1 cellular context compared by ENCODE assay signal in the genomic region with DNA sequence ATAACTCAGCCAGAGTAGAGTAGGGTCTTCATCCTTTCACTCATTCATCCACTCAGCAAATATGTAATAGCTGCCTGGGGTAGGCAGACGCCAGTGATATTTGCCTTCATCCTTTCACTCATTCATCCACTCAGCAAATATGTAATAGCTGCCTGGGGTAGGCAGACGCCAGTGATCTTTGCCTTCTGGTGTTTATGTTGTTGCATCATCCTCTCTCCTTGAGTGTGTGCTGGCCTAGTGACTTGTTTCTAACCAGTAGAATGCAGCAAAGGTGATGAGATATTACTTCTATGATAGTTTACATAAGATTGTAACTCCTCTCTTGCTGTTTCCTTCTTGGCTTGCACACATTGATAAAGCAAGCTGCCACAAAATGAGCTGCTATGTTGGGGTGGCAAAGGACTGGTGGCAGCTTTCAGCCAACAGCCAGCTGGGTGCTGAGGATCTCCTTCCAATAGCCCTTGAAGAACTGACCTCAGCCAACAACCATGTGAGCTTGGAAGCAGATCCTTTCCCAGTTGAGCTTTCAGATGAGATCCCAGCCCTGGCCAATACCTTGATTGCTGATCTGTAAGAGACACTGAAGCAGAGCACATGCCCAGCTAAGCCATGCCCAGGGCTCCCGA.
TF ChIP-seq lines count a peak whose summit lies in the region.

No MANE protein-coding gene starts in this region.

TF ChIP-seq in K562, 482 proteins besides CTCF, POLR2A, EP300 and RAD21 (continues in another document):
- TF ChIP-seq, protein P1, sequence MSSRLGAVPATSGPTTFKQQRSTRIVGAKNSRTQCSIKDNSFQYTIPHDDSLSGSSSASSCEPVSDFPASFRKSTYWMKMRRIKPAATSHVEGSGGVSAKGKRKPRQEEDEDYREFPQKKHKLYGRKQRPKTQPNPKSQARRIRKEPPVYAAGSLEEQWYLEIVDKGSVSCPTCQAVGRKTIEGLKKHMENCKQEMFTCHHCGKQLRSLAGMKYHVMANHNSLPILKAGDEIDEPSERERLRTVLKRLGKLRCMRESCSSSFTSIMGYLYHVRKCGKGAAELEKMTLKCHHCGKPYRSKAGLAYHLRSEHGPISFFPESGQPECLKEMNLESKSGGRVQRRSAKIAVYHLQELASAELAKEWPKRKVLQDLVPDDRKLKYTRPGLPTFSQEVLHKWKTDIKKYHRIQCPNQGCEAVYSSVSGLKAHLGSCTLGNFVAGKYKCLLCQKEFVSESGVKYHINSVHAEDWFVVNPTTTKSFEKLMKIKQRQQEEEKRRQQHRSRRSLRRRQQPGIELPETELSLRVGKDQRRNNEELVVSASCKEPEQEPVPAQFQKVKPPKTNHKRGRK (tag; IDR thresholded peaks at IDR 0.05): no peak
- TF ChIP-seq RFX7 (CRISPR knock-in tag; IDR thresholded peaks at IDR 0.05) (no peak), CCNT2 (IDR thresholded peaks at IDR 0.05; ENCODE audit: borderline replicate concordance, extremely low read depth, insufficient read length, low read depth, low read length) (no peak), CEBPG (CRISPR knock-in tag; IDR thresholded peaks at IDR 0.05) (peak; percentile 96), CEBPG (tag; conservative IDR thresholded peaks at IDR 0.05 in 1 of 2, IDR thresholded peaks at IDR 0.05 in 1 of 2) (peak; percentile 98), SOX6 (IDR thresholded peaks at IDR 0.05) (peak; percentile 46; the same call in 1 of the 2 replicates), C11orf30 (IDR thresholded peaks at IDR 0.05; ENCODE audit: low read depth) (peak; percentile 82), HDAC3 (IDR thresholded peaks at IDR 0.05; ENCODE audit: borderline replicate concordance, partially characterized antibody) (no peak), ZFP36 (IDR thresholded peaks at IDR 0.05; ENCODE audit: low read depth, low read length, partially characterized antibody) (peak; percentile 20), RHOXF2B (CRISPR knock-in tag; conservative IDR thresholded peaks at IDR 0.05) (no peak), FOXP1 (CRISPR knock-in tag; IDR thresholded peaks at IDR 0.05) (0 out of 2 replicates have a peak, but pooled peaks have one; percentile 36), JUND (IDR thresholded peaks at IDR 0.05; ENCODE audit: borderline replicate concordance, low read depth, low read length) (peak; percentile 68; the same call in 1 of the 2 replicates), JUND (tag; IDR thresholded peaks at IDR 0.05; ENCODE audit: borderline replicate concordance, low read depth, low read length) (no peak), CBX3 (IDR thresholded peaks at IDR 0.05; ENCODE audit: borderline replicate concordance in 1 of 2, low read length in 2 of 2) (peak in 1 of 2 experiments; percentile 46; a peak in 1 of 3 replicates), FOXJ2 (tag; IDR thresholded peaks at IDR 0.05) (peak; percentile 48; the same call in 1 of the 2 replicates), CEBPB (tag; IDR thresholded peaks at IDR 0.05) (peak; percentile 80), STAT5A (IDR thresholded peaks at IDR 0.05; ENCODE audit: borderline replicate concordance, low read length) (no peak), KAT7 (CRISPR knock-in tag; IDR thresholded peaks at IDR 0.05; ENCODE audit: borderline replicate concordance) (no peak), SMAD3 (CRISPR knock-in tag; conservative IDR thresholded peaks at IDR 0.05) (no peak), MAFG (tag; conservative IDR thresholded peaks at IDR 0.05) (peak; percentile 47), ZNF316 (IDR thresholded peaks at IDR 0.05) (peak; percentile 80), SMARCE1 (IDR thresholded peaks at IDR 0.05) (no peak), TRIM24 (IDR thresholded peaks at IDR 0.05) (peak; percentile 75 to 81; a peak in 3 of 4 replicates), L3MBTL2 (IDR thresholded peaks at IDR 0.05) (peak; percentile 62; the same call in 1 of the 2 replicates), SREBF2 (CRISPR knock-in tag; IDR thresholded peaks at IDR 0.05) (no peak), CHD1 (IDR thresholded peaks at IDR 0.05; ENCODE audit: low read length) (no peak), ZNF584 (CRISPR knock-in tag; IDR thresholded peaks at IDR 0.05; ENCODE audit: low read depth) (peak; percentile 48; the same call in 1 of the 2 replicates), BACH1 (tag; IDR thresholded peaks at IDR 0.05) (0 out of 2 replicates have a peak, but pooled peaks have one; percentile 21), DPF2 (IDR thresholded peaks at IDR 0.05) (0 out of 2 replicates have a peak, but pooled peaks have one; percentile 17), MECOM (CRISPR knock-in tag; IDR thresholded peaks at IDR 0.05) (no peak; the same call in 1 of the 2 replicates), KLF13 (tag; IDR thresholded peaks at IDR 0.05; ENCODE audit: borderline replicate concordance, low read depth) (peak; percentile 39; the same call in 1 of the 2 replicates), EP400 (IDR thresholded peaks at IDR 0.05) (peak; percentile 60), CXXC5 (CRISPR knock-in tag; IDR thresholded peaks at IDR 0.05) (peak; percentile 44; the same call in 1 of the 2 replicates), ARID1B (IDR thresholded peaks at IDR 0.05) (peak; percentile 26; the same call in 1 of the 2 replicates), CTBP1 (IDR thresholded peaks at IDR 0.05; ENCODE audit: borderline replicate concordance) (peak; percentile 31; the same call in 1 of the 2 replicates), ATF7 (IDR thresholded peaks at IDR 0.05) (peak; percentile 86), SETDB1 (IDR thresholded peaks at IDR 0.05; ENCODE audit: low read length) (no peak), PHF20 (IDR thresholded peaks at IDR 0.05; ENCODE audit: partially characterized antibody) (no peak), SMARCA4 (IDR thresholded peaks at IDR 0.05) (peak; percentile 37; the same call in 1 of the 2 replicates)
- TF ChIP-seq, protein P2, sequence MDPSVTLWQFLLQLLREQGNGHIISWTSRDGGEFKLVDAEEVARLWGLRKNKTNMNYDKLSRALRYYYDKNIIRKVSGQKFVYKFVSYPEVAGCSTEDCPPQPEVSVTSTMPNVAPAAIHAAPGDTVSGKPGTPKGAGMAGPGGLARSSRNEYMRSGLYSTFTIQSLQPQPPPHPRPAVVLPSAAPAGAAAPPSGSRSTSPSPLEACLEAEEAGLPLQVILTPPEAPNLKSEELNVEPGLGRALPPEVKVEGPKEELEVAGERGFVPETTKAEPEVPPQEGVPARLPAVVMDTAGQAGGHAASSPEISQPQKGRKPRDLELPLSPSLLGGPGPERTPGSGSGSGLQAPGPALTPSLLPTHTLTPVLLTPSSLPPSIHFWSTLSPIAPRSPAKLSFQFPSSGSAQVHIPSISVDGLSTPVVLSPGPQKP (CRISPR knock-in tag; IDR thresholded peaks at IDR 0.05): no peak
- TF ChIP-seq, protein P3, sequence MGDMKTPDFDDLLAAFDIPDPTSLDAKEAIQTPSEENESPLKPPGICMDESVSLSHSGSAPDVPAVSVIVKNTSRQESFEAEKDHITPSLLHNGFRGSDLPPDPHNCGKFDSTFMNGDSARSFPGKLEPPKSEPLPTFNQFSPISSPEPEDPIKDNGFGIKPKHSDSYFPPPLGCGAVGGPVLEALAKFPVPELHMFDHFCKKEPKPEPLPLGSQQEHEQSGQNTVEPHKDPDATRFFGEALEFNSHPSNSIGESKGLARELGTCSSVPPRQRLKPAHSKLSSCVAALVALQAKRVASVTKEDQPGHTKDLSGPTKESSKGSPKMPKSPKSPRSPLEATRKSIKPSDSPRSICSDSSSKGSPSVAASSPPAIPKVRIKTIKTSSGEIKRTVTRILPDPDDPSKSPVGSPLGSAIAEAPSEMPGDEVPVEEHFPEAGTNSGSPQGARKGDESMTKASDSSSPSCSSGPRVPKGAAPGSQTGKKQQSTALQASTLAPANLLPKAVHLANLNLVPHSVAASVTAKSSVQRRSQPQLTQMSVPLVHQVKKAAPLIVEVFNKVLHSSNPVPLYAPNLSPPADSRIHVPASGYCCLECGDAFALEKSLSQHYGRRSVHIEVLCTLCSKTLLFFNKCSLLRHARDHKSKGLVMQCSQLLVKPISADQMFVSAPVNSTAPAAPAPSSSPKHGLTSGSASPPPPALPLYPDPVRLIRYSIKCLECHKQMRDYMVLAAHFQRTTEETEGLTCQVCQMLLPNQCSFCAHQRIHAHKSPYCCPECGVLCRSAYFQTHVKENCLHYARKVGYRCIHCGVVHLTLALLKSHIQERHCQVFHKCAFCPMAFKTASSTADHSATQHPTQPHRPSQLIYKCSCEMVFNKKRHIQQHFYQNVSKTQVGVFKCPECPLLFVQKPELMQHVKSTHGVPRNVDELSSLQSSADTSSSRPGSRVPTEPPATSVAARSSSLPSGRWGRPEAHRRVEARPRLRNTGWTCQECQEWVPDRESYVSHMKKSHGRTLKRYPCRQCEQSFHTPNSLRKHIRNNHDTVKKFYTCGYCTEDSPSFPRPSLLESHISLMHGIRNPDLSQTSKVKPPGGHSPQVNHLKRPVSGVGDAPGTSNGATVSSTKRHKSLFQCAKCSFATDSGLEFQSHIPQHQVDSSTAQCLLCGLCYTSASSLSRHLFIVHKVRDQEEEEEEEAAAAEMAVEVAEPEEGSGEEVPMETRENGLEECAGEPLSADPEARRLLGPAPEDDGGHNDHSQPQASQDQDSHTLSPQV (IDR thresholded peaks at IDR 0.05): peak; percentile 53; the same call in 1 of the 2 replicates
- TF ChIP-seq, protein P4, sequence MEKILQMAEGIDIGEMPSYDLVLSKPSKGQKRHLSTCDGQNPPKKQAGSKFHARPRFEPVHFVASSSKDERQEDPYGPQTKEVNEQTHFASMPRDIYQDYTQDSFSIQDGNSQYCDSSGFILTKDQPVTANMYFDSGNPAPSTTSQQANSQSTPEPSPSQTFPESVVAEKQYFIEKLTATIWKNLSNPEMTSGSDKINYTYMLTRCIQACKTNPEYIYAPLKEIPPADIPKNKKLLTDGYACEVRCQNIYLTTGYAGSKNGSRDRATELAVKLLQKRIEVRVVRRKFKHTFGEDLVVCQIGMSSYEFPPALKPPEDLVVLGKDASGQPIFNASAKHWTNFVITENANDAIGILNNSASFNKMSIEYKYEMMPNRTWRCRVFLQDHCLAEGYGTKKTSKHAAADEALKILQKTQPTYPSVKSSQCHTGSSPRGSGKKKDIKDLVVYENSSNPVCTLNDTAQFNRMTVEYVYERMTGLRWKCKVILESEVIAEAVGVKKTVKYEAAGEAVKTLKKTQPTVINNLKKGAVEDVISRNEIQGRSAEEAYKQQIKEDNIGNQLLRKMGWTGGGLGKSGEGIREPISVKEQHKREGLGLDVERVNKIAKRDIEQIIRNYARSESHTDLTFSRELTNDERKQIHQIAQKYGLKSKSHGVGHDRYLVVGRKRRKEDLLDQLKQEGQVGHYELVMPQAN (IDR thresholded peaks at IDR 0.05; ENCODE audit: borderline replicate concordance): no peak
- TF ChIP-seq, protein P5, sequence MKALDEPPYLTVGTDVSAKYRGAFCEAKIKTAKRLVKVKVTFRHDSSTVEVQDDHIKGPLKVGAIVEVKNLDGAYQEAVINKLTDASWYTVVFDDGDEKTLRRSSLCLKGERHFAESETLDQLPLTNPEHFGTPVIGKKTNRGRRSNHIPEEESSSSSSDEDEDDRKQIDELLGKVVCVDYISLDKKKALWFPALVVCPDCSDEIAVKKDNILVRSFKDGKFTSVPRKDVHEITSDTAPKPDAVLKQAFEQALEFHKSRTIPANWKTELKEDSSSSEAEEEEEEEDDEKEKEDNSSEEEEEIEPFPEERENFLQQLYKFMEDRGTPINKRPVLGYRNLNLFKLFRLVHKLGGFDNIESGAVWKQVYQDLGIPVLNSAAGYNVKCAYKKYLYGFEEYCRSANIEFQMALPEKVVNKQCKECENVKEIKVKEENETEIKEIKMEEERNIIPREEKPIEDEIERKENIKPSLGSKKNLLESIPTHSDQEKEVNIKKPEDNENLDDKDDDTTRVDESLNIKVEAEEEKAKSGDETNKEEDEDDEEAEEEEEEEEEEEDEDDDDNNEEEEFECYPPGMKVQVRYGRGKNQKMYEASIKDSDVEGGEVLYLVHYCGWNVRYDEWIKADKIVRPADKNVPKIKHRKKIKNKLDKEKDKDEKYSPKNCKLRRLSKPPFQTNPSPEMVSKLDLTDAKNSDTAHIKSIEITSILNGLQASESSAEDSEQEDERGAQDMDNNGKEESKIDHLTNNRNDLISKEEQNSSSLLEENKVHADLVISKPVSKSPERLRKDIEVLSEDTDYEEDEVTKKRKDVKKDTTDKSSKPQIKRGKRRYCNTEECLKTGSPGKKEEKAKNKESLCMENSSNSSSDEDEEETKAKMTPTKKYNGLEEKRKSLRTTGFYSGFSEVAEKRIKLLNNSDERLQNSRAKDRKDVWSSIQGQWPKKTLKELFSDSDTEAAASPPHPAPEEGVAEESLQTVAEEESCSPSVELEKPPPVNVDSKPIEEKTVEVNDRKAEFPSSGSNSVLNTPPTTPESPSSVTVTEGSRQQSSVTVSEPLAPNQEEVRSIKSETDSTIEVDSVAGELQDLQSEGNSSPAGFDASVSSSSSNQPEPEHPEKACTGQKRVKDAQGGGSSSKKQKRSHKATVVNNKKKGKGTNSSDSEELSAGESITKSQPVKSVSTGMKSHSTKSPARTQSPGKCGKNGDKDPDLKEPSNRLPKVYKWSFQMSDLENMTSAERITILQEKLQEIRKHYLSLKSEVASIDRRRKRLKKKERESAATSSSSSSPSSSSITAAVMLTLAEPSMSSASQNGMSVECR (CRISPR knock-in tag; IDR thresholded peaks at IDR 0.05): no peak
- TF ChIP-seq, protein P6, sequence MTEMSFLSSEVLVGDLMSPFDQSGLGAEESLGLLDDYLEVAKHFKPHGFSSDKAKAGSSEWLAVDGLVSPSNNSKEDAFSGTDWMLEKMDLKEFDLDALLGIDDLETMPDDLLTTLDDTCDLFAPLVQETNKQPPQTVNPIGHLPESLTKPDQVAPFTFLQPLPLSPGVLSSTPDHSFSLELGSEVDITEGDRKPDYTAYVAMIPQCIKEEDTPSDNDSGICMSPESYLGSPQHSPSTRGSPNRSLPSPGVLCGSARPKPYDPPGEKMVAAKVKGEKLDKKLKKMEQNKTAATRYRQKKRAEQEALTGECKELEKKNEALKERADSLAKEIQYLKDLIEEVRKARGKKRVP (CRISPR knock-in tag; IDR thresholded peaks at IDR 0.05): peak; percentile 89
- TF ChIP-seq, protein P7, sequence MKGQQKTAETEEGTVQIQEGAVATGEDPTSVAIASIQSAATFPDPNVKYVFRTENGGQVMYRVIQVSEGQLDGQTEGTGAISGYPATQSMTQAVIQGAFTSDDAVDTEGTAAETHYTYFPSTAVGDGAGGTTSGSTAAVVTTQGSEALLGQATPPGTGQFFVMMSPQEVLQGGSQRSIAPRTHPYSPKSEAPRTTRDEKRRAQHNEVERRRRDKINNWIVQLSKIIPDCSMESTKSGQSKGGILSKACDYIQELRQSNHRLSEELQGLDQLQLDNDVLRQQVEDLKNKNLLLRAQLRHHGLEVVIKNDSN (CRISPR knock-in tag; IDR thresholded peaks at IDR 0.05): 0 out of 2 replicates have a peak, but pooled peaks have one; percentile 12
- TF ChIP-seq, protein P8, sequence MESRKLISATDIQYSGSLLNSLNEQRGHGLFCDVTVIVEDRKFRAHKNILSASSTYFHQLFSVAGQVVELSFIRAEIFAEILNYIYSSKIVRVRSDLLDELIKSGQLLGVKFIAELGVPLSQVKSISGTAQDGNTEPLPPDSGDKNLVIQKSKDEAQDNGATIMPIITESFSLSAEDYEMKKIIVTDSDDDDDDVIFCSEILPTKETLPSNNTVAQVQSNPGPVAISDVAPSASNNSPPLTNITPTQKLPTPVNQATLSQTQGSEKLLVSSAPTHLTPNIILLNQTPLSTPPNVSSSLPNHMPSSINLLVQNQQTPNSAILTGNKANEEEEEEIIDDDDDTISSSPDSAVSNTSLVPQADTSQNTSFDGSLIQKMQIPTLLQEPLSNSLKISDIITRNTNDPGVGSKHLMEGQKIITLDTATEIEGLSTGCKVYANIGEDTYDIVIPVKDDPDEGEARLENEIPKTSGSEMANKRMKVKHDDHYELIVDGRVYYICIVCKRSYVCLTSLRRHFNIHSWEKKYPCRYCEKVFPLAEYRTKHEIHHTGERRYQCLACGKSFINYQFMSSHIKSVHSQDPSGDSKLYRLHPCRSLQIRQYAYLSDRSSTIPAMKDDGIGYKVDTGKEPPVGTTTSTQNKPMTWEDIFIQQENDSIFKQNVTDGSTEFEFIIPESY (CRISPR knock-in tag; IDR thresholded peaks at IDR 0.05): no peak
